In the genomic region with DNA sequence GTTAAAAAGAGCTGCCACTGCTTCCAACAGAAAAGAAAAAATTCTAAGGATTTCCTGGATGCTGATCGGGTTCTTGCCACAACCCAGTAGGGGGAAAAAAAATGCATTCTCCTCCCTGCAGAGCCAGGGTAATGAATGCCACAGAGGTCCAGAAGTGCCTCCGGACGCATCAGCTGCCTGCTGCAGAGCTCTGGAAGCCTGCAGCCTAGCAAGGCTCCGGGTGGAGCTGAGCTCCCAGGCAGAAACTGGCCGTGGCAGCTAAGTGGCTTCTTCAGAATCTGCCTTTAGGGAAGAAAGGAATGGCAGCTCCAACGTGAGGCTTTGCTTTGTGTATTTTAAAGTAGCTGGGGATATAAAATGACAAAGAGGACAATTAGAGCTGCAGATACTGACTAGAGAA, we compare ENCODE assay signal across 16 cellular contexts.
A peak's percentile ranks its signal among the peaks of the same experiment; 100 is the strongest.
DNase-seq lines count a peak whose midpoint lies in the region; ATAC-seq and TF ChIP-seq lines count a peak whose summit lies in the region.
"Had no signal": no experiment of that assay in that cellular context is flagged by ENCODE, and none has a peak within 500 bp of the region (broad histone marks: within the 10 kb centered on the region; RNA-seq: fewer than 3 reads in every experiment).

No MANE protein-coding gene starts in this region.

- H3K79me2 ChIP-seq in osteoblast (ENCODE audit: insufficient read depth, low read length), result no peaks in the 10 kb centered on the region

- H3K27me3 ChIP-seq in BE2C, result no peaks in the 10 kb centered on the region
- no peaks in the 10 kb centered on the region for H3K27me3 ChIP-seq in H7 (ENCODE audit: control insufficient read depth, insufficient read depth, low read length)
- H3K27me3 ChIP-seq in esophagus muscularis mucosa, result peaks cover 0 to 11% (median 0%) of the 10 kb centered on the region in 4 donors
- H3K27me3 ChIP-seq in osteoblast (ENCODE audit: insufficient read depth, low read length), result no peaks in the 10 kb centered on the region
- H3K27me3 ChIP-seq: breast epithelium, thyroid gland had no signal

- intact Hi-C loops in esophagus muscularis mucosa (cut with DNase I), result no loop called here

- no peak for ATAC-seq in GM21529 (IDR thresholded peaks at IDR 0.05; ENCODE audit: unreplicated experiment)
- ATAC-seq: mucosa of descending colon, psoas muscle had no signal

- TF ChIP-seq EP300 in esophagus muscularis mucosa (IDR thresholded peaks at IDR 0.05), result no peak

- H3K4me3 ChIP-seq in BE2C (ENCODE audit: low read depth, low read length) (no peak overlapping the region), H7 (ENCODE audit: insufficient read depth, low read depth, low read length) (no peak overlapping the region), esophagus muscularis mucosa (no peak overlapping the region), osteoblast (ENCODE audit: insufficient read depth, low read length) (no peak overlapping the region)
- H3K4me3 ChIP-seq: breast epithelium, mucosa of descending colon, psoas muscle, thyroid gland had no signal

- H3K4me2 ChIP-seq in osteoblast (ENCODE audit: insufficient read depth, low read length), result no peak overlapping the region

- no peak overlapping the region for H3K27ac ChIP-seq in esophagus muscularis mucosa (replicated peaks in 1 of 4)
- no peak overlapping the region for H3K27ac ChIP-seq in osteoblast (ENCODE audit: low read depth, low read length)
- H3K27ac ChIP-seq: breast epithelium, psoas muscle, thyroid gland had no signal

- no peaks in the 10 kb centered on the region for H3K9me3 ChIP-seq in BE2C
- no peaks in the 10 kb centered on the region for H3K9me3 ChIP-seq in esophagus muscularis mucosa
- no peaks in the 10 kb centered on the region for H3K9me3 ChIP-seq in osteoblast (ENCODE audit: low read depth, low read length)
- H3K9me3 ChIP-seq: breast epithelium, mucosa of descending colon, psoas muscle, thyroid gland had no signal

- WGBS in esophagus muscularis mucosa, result 27% methylated on average over 6 of the region's 6 CpGs

- DNase-seq in BE2C (peak; percentile 67), H7 (peak; percentile 59), NCI-H748 (lab: John Stamatoyannopoulos, UW; ENCODE audit: unreplicated experiment) (peak; percentile 84), iPS DF 4.7 (ENCODE audit: extremely low read depth, low spot score) (peak; percentile 33), esophagus muscularis mucosa (ENCODE audit: extremely low spot score) (no peak), osteoblast (ENCODE audit: insufficient read length, low spot score, missing footprints) (no peak), pons (ENCODE audit: low spot score) (no peak)
- DNase-seq: activated B cell treated with CpG ODN at 0.5 μM for 24 hours; activated naive CD4-positive, alpha-beta T cell treated with anti-CD3 and anti-CD28 coated beads, Interleukin-2, amount 10 ng/mL, durations not matched to agents 7 days and 5 days; DND-41; effector CD4-positive, alpha-beta T cell; mucosa of descending colon; psoas muscle; thyroid gland had no signal

- no peaks in the 10 kb centered on the region for H4K20me1 ChIP-seq in osteoblast (ENCODE audit: insufficient read depth, low read length)

- no peak overlapping the region for H2AFZ ChIP-seq in osteoblast (ENCODE audit: low read length)

- H3K4me1 ChIP-seq in BE2C (peaks cover 35% of the 10 kb centered on the region), esophagus muscularis mucosa (peaks cover 0 to 8% (median 0%) of the 10 kb centered on the region in 4 donors), osteoblast (ENCODE audit: insufficient read depth, low read length) (no peaks in the 10 kb centered on the region)
- H3K4me1 ChIP-seq: breast epithelium, thyroid gland had no signal

- TF ChIP-seq POLR2A in esophagus muscularis mucosa (IDR thresholded peaks at IDR 0.05; ENCODE audit: low read depth), result no peak

- TF ChIP-seq CTCF in BE2C (IDR thresholded peaks at IDR 0.05; ENCODE audit: low read depth, low read length), result no peak
- no peak for TF ChIP-seq CTCF in esophagus muscularis mucosa (IDR thresholded peaks at IDR 0.05)
- no peak for TF ChIP-seq CTCF in osteoblast (IDR thresholded peaks at IDR 0.05; ENCODE audit: extremely low read depth, low read depth, low read length)

- no peaks in the 10 kb centered on the region for H3K36me3 ChIP-seq in BE2C
- H3K36me3 ChIP-seq in H7 (replicated peaks; ENCODE audit: control insufficient read depth, insufficient read depth, low read length), result no peaks in the 10 kb centered on the region
- no peaks in the 10 kb centered on the region for H3K36me3 ChIP-seq in esophagus muscularis mucosa
- H3K36me3 ChIP-seq in osteoblast (ENCODE audit: insufficient read depth, low read length), result no peaks in the 10 kb centered on the region
- H3K36me3 ChIP-seq: breast epithelium, thyroid gland had no signal

Comparison
In these comparisons a context has a peak if more than half of its experiments do, and no peak if none do; other contexts are left out.
1. DNase-seq: peak in BE2C (single experiment), H7 (single experiment), NCI-H748 (single experiment) and iPS DF 4.7 (single experiment); none in esophagus muscularis mucosa (single experiment), osteoblast (single experiment) and pons (single experiment).